In the genomic region with DNA sequence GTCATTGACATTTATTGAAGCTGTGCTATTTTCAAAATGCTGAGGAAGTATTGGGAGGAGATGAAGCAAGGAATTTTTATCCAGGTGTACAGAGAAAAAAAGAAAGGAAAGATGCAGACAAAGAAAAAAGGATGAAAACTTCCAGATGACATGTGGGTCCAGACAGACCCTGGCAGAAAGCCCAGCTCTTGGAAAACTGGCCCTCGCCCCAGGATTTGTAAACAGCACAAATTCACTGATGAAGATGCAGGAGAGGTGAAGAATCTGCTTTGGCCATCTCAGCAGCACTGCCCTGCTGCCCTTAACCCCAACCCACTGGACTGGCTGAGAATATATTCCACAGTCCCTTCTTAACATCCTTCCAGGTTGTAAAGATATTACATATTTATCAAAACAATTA, we compare ENCODE assay signal across 14 cellular contexts. TPM values are rescaled to one million over a fixed set of nuclear protein-coding genes. Genes with fewer than 3 reads are reported as not detected.
DNase-seq lines count a peak whose midpoint lies in the region; ATAC-seq, FAIRE-seq and TF ChIP-seq lines count a peak whose summit lies in the region.
"Had no signal": no experiment of that assay in that cellular context is flagged by ENCODE, and none has a peak within 500 bp of the region (broad histone marks: within the 10 kb centered on the region; RNA-seq: fewer than 3 reads in every experiment).

No MANE protein-coding gene starts in this region.

- H3K4me3 ChIP-seq in astrocyte (ENCODE audit: insufficient read depth, low read depth, low read length) (no peak overlapping the region), heart right ventricle (no peak overlapping the region)
- H3K4me3 ChIP-seq: GM23248, SJCRH30 had no signal

- DNase-seq in G401 (ENCODE audit: low spot score) (peak; percentile 16), NCI-H1092 treated with DMSO at 0.1 percent for 48 hours (lab: John Stamatoyannopoulos, UW) (peak; percentile 5), astrocyte (ENCODE audit: low read depth) (peak; percentile 1), GM03348 (ENCODE audit: low spot score) (no peak), heart right ventricle (no peak)
- DNase-seq: ACHN, Caco-2, DMS53, GM23248, NCI-H1694, RPMI8226, SJCRH30 had no signal

- H3K79me2 ChIP-seq in astrocyte (ENCODE audit: insufficient read depth, low read length): no peaks in the 10 kb centered on the region

- H3K4me1 Mint-ChIP-seq in astrocyte (ENCODE audit: low read depth, unreplicated experiment): no peaks in the 10 kb centered on the region
- peaks cover 13% of the 10 kb centered on the region for H3K4me1 Mint-ChIP-seq in nephron

- no peaks in the 10 kb centered on the region for H3K36me3 Mint-ChIP-seq in astrocyte (ENCODE audit: low read depth, unreplicated experiment)
- no peaks in the 10 kb centered on the region for H3K36me3 Mint-ChIP-seq in nephron (ENCODE audit: low read depth)

- H3K4me2 ChIP-seq in astrocyte (ENCODE audit: low read length): no peak overlapping the region

- in situ Hi-C loops in G401 (cut with HindIII; ENCODE audit: low sequenced_read_pairs): no loop called here

- intact Hi-C loops in heart right ventricle (cut with DNase I): no loop called here

- no peak overlapping the region for H3K4me3 Mint-ChIP-seq in astrocyte (ENCODE audit: unreplicated experiment)
- no peak overlapping the region for H3K4me3 Mint-ChIP-seq in nephron

- H3K9ac ChIP-seq in astrocyte (ENCODE audit: low read length): no peak overlapping the region
- H3K9ac ChIP-seq: GM23248 had no signal

- no peaks in the 10 kb centered on the region for H3K9me3 ChIP-seq in astrocyte (ENCODE audit: insufficient read depth, low read depth, low read length)
- H3K9me3 ChIP-seq in heart right ventricle: no peaks in the 10 kb centered on the region
- H3K9me3 ChIP-seq: Caco-2, SJCRH30 had no signal

- no peak overlapping the region for H2AFZ ChIP-seq in astrocyte (ENCODE audit: low read depth, low read length)
- H2AFZ ChIP-seq: GM23248 had no signal

- TF ChIP-seq CTCF in astrocyte (IDR thresholded peaks at IDR 0.05; ENCODE audit: insufficient read depth, low read depth, low read length) (no peak), nephron (IDR thresholded peaks at IDR 0.05; ENCODE audit: unreplicated experiment in 3 of 3) (no peak), heart right ventricle (IDR thresholded peaks at IDR 0.05) (no peak)

- H3K27me3 ChIP-seq in astrocyte (ENCODE audit: insufficient read depth, low read length): no peaks in the 10 kb centered on the region
- peaks cover 0 to 3% (median 0%) of the 10 kb centered on the region in 7 donors for H3K27me3 ChIP-seq in heart right ventricle
- H3K27me3 ChIP-seq: SJCRH30 had no signal

- H3K27ac Mint-ChIP-seq in astrocyte (ENCODE audit: unreplicated experiment) (no peak overlapping the region), nephron (peak overlapping the region in 2 of 3 experiments; percentile 25 to 35)

- H3K36me3 ChIP-seq in astrocyte (ENCODE audit: insufficient read depth, low read length): no peaks in the 10 kb centered on the region
- no peaks in the 10 kb centered on the region for H3K36me3 ChIP-seq in heart right ventricle
- H3K36me3 ChIP-seq: SJCRH30 had no signal

- no peak overlapping the region for H3K27ac ChIP-seq in astrocyte (ENCODE audit: low read depth, low read length)
- H3K27ac ChIP-seq in heart right ventricle: no peak overlapping the region
- H3K27ac ChIP-seq: GM23248, SJCRH30 had no signal

- no peak for ATAC-seq in HG03432 (IDR thresholded peaks at IDR 0.05; ENCODE audit: unreplicated experiment)
- ATAC-seq in heart right ventricle: no peak

- WGBS in heart right ventricle, 2 donors: 21 to 23% methylated on average over 1 of the region's 1 CpG

- H4K20me1 ChIP-seq in astrocyte (ENCODE audit: insufficient read depth, low read length): no peaks in the 10 kb centered on the region

- H3K4me1 ChIP-seq in astrocyte (ENCODE audit: insufficient read depth, low read length) (no peaks in the 10 kb centered on the region), heart right ventricle (no peaks in the 10 kb centered on the region)
- H3K4me1 ChIP-seq: Caco-2, SJCRH30 had no signal

- no peaks in the 10 kb centered on the region for H3K9me3 Mint-ChIP-seq in astrocyte (ENCODE audit: unreplicated experiment)
- no peaks in the 10 kb centered on the region for H3K9me3 Mint-ChIP-seq in nephron

- peaks cover 5% of the 10 kb centered on the region for H3K27me3 Mint-ChIP-seq in astrocyte (ENCODE audit: low read depth, unreplicated experiment)
- peaks cover under 1% of the 10 kb centered on the region for H3K27me3 Mint-ChIP-seq in nephron (ENCODE audit: low read depth)

- no peak for FAIRE-seq in astrocyte (lab: Jason Lieb, UNC)

RNA-seq across cellular contexts. Expression of gene TACR1, which starts 12.5 kb away (rescaled TPM):
- total RNA-seq in G401 (2014; rRNA removed; shearing (Covaris generic)): not detected in 2 replicates
- not detected in 2 replicates for total RNA-seq in astrocyte
- under 1 TPM in 7 of 10 donors, not detected in 3; 0.07 to 0.38 (median 0.21) TPM for total RNA-seq in heart right ventricle
- polyA plus RNA-seq in heart right ventricle: under 1 TPM; 0.06 to 0.15 TPM
- total RNA-seq: SJCRH30 had no signal

Comparison
In these comparisons a context has a peak if more than half of its experiments do, and no peak if none do; other contexts are left out.
1. DNase-seq: peak in G401 (single experiment), NCI-H1092 treated with DMSO at 0.1 percent for 48 hours (single experiment) and astrocyte (single experiment); none in GM03348 (single experiment) and heart right ventricle (0 of 2).